In the genomic region with DNA sequence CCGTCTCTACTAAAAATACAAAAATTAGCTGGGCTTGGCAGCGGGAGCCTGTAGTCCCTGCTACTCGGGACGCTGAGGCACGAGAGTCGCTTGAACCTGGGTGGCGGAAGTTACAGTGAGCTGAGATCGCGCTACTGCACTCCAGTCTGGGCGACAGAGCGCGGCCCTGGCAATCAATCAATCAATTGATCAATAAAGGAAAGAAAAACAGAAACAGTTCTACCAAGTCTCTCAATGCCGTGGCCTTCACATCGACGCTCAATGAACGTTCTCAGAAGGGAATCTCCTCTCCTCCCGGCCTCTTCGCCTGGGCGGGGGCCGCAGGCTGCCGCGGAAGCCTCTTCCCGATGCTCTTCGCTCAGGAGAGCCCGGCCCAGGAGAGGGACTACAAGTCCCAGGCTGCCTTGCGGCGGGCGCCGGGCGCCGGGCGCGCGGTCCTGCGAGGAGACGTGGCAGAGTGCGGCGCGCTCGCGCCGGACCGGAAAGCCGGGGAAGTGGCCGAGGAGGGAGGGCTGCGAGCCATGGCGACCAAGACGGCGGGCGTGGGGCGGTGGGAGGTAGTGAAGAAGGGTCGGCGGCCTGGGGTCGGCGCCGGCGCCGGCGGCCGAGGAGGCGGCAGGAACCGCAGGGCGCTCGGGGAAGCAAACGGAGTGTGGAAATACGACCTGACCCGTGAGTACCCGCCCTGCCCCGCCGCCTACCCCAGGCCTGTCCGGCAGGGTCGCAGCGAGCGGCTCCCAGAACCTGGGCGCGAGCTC, we compare ENCODE assay signal across 8 cellular contexts. TPM values are rescaled to one million over a fixed set of nuclear protein-coding genes. Genes with fewer than 3 reads are reported as not detected.
A peak's percentile ranks its signal among the peaks of the same experiment; 100 is the strongest.
DNase-seq lines count a peak whose midpoint lies in the region; ATAC-seq and TF ChIP-seq lines count a peak whose summit lies in the region.

A gene with protein sequence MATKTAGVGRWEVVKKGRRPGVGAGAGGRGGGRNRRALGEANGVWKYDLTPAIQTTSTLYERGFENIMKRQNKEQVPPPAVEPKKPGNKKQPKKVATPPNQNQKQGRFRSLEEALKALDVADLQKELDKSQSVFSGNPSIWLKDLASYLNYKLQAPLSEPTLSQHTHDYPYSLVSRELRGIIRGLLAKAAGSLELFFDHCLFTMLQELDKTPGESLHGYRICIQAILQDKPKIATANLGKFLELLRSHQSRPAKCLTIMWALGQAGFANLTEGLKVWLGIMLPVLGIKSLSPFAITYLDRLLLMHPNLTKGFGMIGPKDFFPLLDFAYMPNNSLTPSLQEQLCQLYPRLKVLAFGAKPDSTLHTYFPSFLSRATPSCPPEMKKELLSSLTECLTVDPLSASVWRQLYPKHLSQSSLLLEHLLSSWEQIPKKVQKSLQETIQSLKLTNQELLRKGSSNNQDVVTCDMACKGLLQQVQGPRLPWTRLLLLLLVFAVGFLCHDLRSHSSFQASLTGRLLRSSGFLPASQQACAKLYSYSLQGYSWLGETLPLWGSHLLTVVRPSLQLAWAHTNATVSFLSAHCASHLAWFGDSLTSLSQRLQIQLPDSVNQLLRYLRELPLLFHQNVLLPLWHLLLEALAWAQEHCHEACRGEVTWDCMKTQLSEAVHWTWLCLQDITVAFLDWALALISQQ (plus strand): TSS at position 471 of the 758 bp plus-strand sequence. CDS start 51 bp downstream, at position 522.

- H3K27ac Mint-ChIP-seq in CD4-positive, CD25-positive, alpha-beta regulatory T cell = peak within 1 kb of the TSS; percentile 89 to 97 (median 93)
- peak within 1 kb of the TSS; percentile 88 for H3K27ac Mint-ChIP-seq in activated CD8-positive, alpha-beta T cell treated with anti-CD3 and anti-CD28 coated beads for 36 hours

- peak within 1 kb of the TSS; percentile 91 to 97 (median 95) for H3K4me3 Mint-ChIP-seq in CD4-positive, CD25-positive, alpha-beta regulatory T cell
- peak within 1 kb of the TSS; percentile 94 for H3K4me3 Mint-ChIP-seq in activated CD8-positive, alpha-beta T cell treated with anti-CD3 and anti-CD28 coated beads for 36 hours

- DNase-seq in CD4-positive, CD25-positive, alpha-beta regulatory T cell = peak; percentile 70 to 87 (median 77)
- DNase-seq in NCI-H774 (lab: John Stamatoyannopoulos, UW) = peak; percentile 76
- DNase-seq in activated CD8-positive, alpha-beta T cell treated with anti-CD3 and anti-CD28 coated beads for 36 hours = peak; percentile 85
- DNase-seq in effector CD4-positive, alpha-beta T cell = peak; percentile 71
- peak; percentile 90 to 91 for DNase-seq in lung microvascular endothelial cell (ENCODE audit: low read depth in 2 of 2)
- peak; percentile 68 to 73 (median 72) for DNase-seq in stimulated activated CD4-positive, alpha-beta T cell treated with anti-CD3 and anti-CD28 coated beads, TNF-alpha, amount 100 ng/mL, for 48 hours (ENCODE audit: low read depth in 3 of 3)

- peak; percentile 94 to 97 for ATAC-seq in CD4-positive, CD25-positive, alpha-beta regulatory T cell (ENCODE audit: low read depth in 2 of 2)
- ATAC-seq in GM19372 (IDR thresholded peaks at IDR 0.05; ENCODE audit: low read depth, unreplicated experiment) (peak; percentile 95), HG03521 (IDR thresholded peaks at IDR 0.05; ENCODE audit: unreplicated experiment) (peak; percentile 92)
- peak; percentile 95 for ATAC-seq in activated CD8-positive, alpha-beta T cell treated with anti-CD3 and anti-CD28 coated beads for 36 hours

- no peaks in the 10 kb centered on the region for H3K27me3 ChIP-seq in CD4-positive, CD25-positive, alpha-beta regulatory T cell (ENCODE audit: control insufficient read depth, insufficient read depth, low read length)

- H3K9me3 ChIP-seq in CD4-positive, CD25-positive, alpha-beta regulatory T cell (ENCODE audit: control insufficient read depth in 2 of 2, low read length in 2 of 2) = no peaks in the 10 kb centered on the region

- CTCF ChIA-PET in activated CD8-positive, alpha-beta T cell treated with anti-CD3 and anti-CD28 coated beads for 36 hours (lab: Charles Lee) = interaction anchor here (0.8 to 2.2 kb wide), 5 partner anchors 18 to 247 kb away, joined by 3 to 8 read pairs (median 5); a partner anchor contains a TSS

- H3K27me3 Mint-ChIP-seq in CD4-positive, CD25-positive, alpha-beta regulatory T cell = no peaks in the 10 kb centered on the region
- H3K27me3 Mint-ChIP-seq in activated CD8-positive, alpha-beta T cell treated with anti-CD3 and anti-CD28 coated beads for 36 hours = no peaks in the 10 kb centered on the region

- peaks cover 17% of the 10 kb centered on the region for H3K4me1 ChIP-seq in CD4-positive, CD25-positive, alpha-beta regulatory T cell (ENCODE audit: control insufficient read depth, insufficient read depth, low read length, poor library complexity, severe bottlenecking)

- intact Hi-C loops in activated CD8-positive, alpha-beta T cell treated with anti-CD3 and anti-CD28 coated beads for 36 hours (cut with micrococcal nuclease) = no loop called here

- H3K4me1 Mint-ChIP-seq in CD4-positive, CD25-positive, alpha-beta regulatory T cell = peaks cover 9 to 59% (median 34%) of the 10 kb centered on the region in 4 donors
- H3K4me1 Mint-ChIP-seq in activated CD8-positive, alpha-beta T cell treated with anti-CD3 and anti-CD28 coated beads for 36 hours (ENCODE audit: low read depth) = peaks cover 33% of the 10 kb centered on the region

- TF ChIP-seq CTCF in activated CD8-positive, alpha-beta T cell treated with anti-CD3 and anti-CD28 coated beads for 36 hours (IDR thresholded peaks at IDR 0.05) = no peak

- H3K27ac ChIP-seq in CD4-positive, CD25-positive, alpha-beta regulatory T cell (ENCODE audit: insufficient read depth, low read length, poor library complexity, severe bottlenecking) = peak within 1 kb of the TSS; percentile 73

- H3K9me3 Mint-ChIP-seq in CD4-positive, CD25-positive, alpha-beta regulatory T cell = no peaks in the 10 kb centered on the region
- H3K9me3 Mint-ChIP-seq in activated CD8-positive, alpha-beta T cell treated with anti-CD3 and anti-CD28 coated beads for 36 hours = no peaks in the 10 kb centered on the region

- POLR2A ChIA-PET in activated CD8-positive, alpha-beta T cell treated with anti-CD3 and anti-CD28 coated beads for 36 hours (lab: Charles Lee) = interaction anchor here (1.0 to 3.9 kb wide), 6 partner anchors 10 to 55 kb away, joined by 3 to 23 read pairs (median 4); a partner anchor contains a TSS

- peaks cover 25% of the 10 kb centered on the region for H3K36me3 ChIP-seq in CD4-positive, CD25-positive, alpha-beta regulatory T cell (ENCODE audit: control insufficient read depth, insufficient read depth, low read length)

- peaks cover 24% of the 10 kb centered on the region for H3K36me3 Mint-ChIP-seq in CD4-positive, CD25-positive, alpha-beta regulatory T cell
- H3K36me3 Mint-ChIP-seq in activated CD8-positive, alpha-beta T cell treated with anti-CD3 and anti-CD28 coated beads for 36 hours (ENCODE audit: low read depth) = peaks cover 40% of the 10 kb centered on the region

- peak within 1 kb of the TSS; percentile 82 for H3K4me3 ChIP-seq in CD4-positive, CD25-positive, alpha-beta regulatory T cell (ENCODE audit: low read depth, low read length)

RNA-seq across cellular contexts. Expression of the gene that starts here (rescaled TPM):
- 43.3 TPM for total RNA-seq in CD4-positive, CD25-positive, alpha-beta regulatory T cell
- 10 to 100 TPM; 17.6 to 21.9 (median 20.3) TPM for polyA plus RNA-seq in CD4-positive, CD25-positive, alpha-beta regulatory T cell
- total RNA-seq in activated CD8-positive, alpha-beta T cell treated with anti-CD3 and anti-CD28 coated beads for 36 hours = 10 to 100 TPM; 54.1 to 58.9 TPM
- total RNA-seq in lung microvascular endothelial cell = 14.2 and 19.4 TPM in 2 replicates

Comparison
In these comparisons a context has a peak if more than half of its experiments do, and no peak if none do; other contexts are left out.
1. Peak in every context shown above with its lines: DNase-seq, ATAC-seq, H3K4me3 ChIP-seq and H3K27ac ChIP-seq.